8 cellular contexts compared by ENCODE assay signal in genomic region chr21:33490991-33491372, GRCh38. TPM values are rescaled to one million over a fixed set of nuclear protein-coding genes. Genes with fewer than 3 reads are reported as not detected.
DNase-seq lines count a peak whose midpoint lies in the region; ATAC-seq and TF ChIP-seq lines count a peak whose summit lies in the region.

No MANE protein-coding gene starts in this region.

- no peaks in the 10 kb centered on the region for H3K9me2 ChIP-seq in PC-9 (ENCODE audit: insufficient read depth)

- no peak for ATAC-seq in naive thymus-derived CD4-positive, alpha-beta T cell
- no peak for ATAC-seq in GM21529 (IDR thresholded peaks at IDR 0.05; ENCODE audit: unreplicated experiment)

- H3K27ac ChIP-seq in PC-9 (no peak overlapping the region), ectodermal cell (ENCODE audit: insufficient read depth, low read depth, low read length, poor library complexity, severe bottlenecking) (no peak overlapping the region)
- H3K27ac ChIP-seq in naive thymus-derived CD4-positive, alpha-beta T cell (ENCODE audit: low read depth, low read length), result peak overlapping the region; percentile 74

- H3K27ac Mint-ChIP-seq in naive thymus-derived CD4-positive, alpha-beta T cell, result peak overlapping the region; percentile 73 to 93 (median 90)

- TF ChIP-seq CTCF in GM20000 (IDR thresholded peaks at IDR 0.05; ENCODE audit: extremely low read depth, missing control alignments), result no peak
- no peak for TF ChIP-seq CTCF in PC-9 (conservative IDR thresholded peaks at IDR 0.05)

- intact Hi-C loops in PC-9 (cut with micrococcal nuclease; ENCODE audit: unreplicated experiment), result loop anchor here (5.0 kb wide), 1 partner anchor 51 kb away; the partner anchor contains the start of genes GART and SON
- intact Hi-C loops in naive thymus-derived CD4-positive, alpha-beta T cell (cut with micrococcal nuclease), result loop anchor here (1.0 to 5.0 kb wide), 8 partner anchors 11 to 879 kb away; partner anchors contain the start of genes CRYZL1 (in 2 of the 2), GART (in 2 of the 2), CFAP298 (in 1 of the 2) and DONSON (in 1 of the 2)

- H3K4me2 ChIP-seq in PC-9, result peak overlapping the region; percentile 80

- H3K4me3 ChIP-seq in PC-9 (peak overlapping the region; percentile 63), ectodermal cell (ENCODE audit: insufficient read depth, low read depth, low read length) (peak overlapping the region; percentile 81)
- H3K4me3 ChIP-seq in naive thymus-derived CD4-positive, alpha-beta T cell (ENCODE audit: low read length), result peak overlapping the region; percentile 93

- H3F3A ChIP-seq in PC-9 (ENCODE audit: insufficient read depth, low read depth), result no peaks in the 10 kb centered on the region; the same call in 1 of the 2 replicates

- H3K27me3 ChIP-seq in PC-9 (ENCODE audit: insufficient read depth, low read depth), result no peaks in the 10 kb centered on the region
- no peaks in the 10 kb centered on the region for H3K27me3 ChIP-seq in ectodermal cell (ENCODE audit: control insufficient read depth, insufficient read depth, low read length, poor library complexity, severe bottlenecking)
- no peaks in the 10 kb centered on the region for H3K27me3 ChIP-seq in naive thymus-derived CD4-positive, alpha-beta T cell (ENCODE audit: control insufficient read depth in 2 of 2, insufficient read depth in 2 of 2, low read length in 2 of 2)

- peak overlapping the region; percentile 83 for H2AFZ ChIP-seq in PC-9

- no peaks in the 10 kb centered on the region for H4K20me1 ChIP-seq in PC-9 (ENCODE audit: insufficient read depth)

- H3K9me3 Mint-ChIP-seq in naive thymus-derived CD4-positive, alpha-beta T cell, result peaks cover 0 to 5% (median 0%) of the 10 kb centered on the region in 11 donors

- TSS peak; percentile 57 for BruUV-seq in PC-9 (replicated peaks; lab: Mats Ljungman, UMichigan)

- CTCF ChIA-PET in PC-9 (lab: Charles Lee), result interaction anchor here (0.6 to 0.9 kb wide), 3 partner anchors 11 to 843 kb away, joined by 3 to 6 read pairs (median 6); partner anchors contain the start of gene TMEM50B
- CTCF ChIA-PET in naive thymus-derived CD4-positive, alpha-beta T cell (lab: Charles Lee), result interaction anchor here (0.6 to 2.1 kb wide), 3 partner anchors 11 to 54 kb away, joined by 3 to 17 read pairs (median 3); partner anchors contain the start of gene TMEM50B

- WGBS in ectodermal cell, 2 experiments, result 34 to 36% methylated on average over 12 of the region's 12 CpGs

- POLR2A ChIA-PET in PC-9 (lab: Charles Lee; ENCODE audit: unreplicated experiment), result interaction anchor here (0.5 to 1.6 kb wide), 3 partner anchors 9 to 17 kb away, joined by 3 to 22 read pairs (median 5); partner anchors contain the start of gene TMEM50B
- POLR2A ChIA-PET in naive thymus-derived CD4-positive, alpha-beta T cell (lab: Charles Lee), result interaction anchor here (0.8 to 4.3 kb wide), 10 partner anchors 10 to 763 kb away, joined by 3 to 98 read pairs (median 4); partner anchors contain the start of genes DONSON, GART, PAXBP1 and SON

- H3K36me3 ChIP-seq in PC-9 (ENCODE audit: low read depth) (no peaks in the 10 kb centered on the region), ectodermal cell (ENCODE audit: control insufficient read depth, insufficient read depth, low read length) (no peaks in the 10 kb centered on the region)
- H3K36me3 ChIP-seq in naive thymus-derived CD4-positive, alpha-beta T cell (ENCODE audit: control insufficient read depth in 2 of 3, insufficient read depth in 3 of 3, low read length in 3 of 3), result peaks cover 0 to 3% (median 0%) of the 10 kb centered on the region in 3 experiments

- peak overlapping the region; percentile 86 to 97 (median 92) for H3K4me3 Mint-ChIP-seq in naive thymus-derived CD4-positive, alpha-beta T cell

- no peaks in the 10 kb centered on the region for H3K4me1 ChIP-seq in PC-9 (replicated peaks; ENCODE audit: insufficient read depth)
- H3K4me1 ChIP-seq in ectodermal cell (ENCODE audit: control insufficient read depth, insufficient read depth, low read length), result no peaks in the 10 kb centered on the region
- peaks cover 0 to 5% of the 10 kb centered on the region in 2 donors for H3K4me1 ChIP-seq in naive thymus-derived CD4-positive, alpha-beta T cell (ENCODE audit: control insufficient read depth in 2 of 2, insufficient read depth in 2 of 2, low read length in 2 of 2)

- peaks cover 0 to 5% (median 0%) of the 10 kb centered on the region in 5 donors for H3K36me3 Mint-ChIP-seq in naive thymus-derived CD4-positive, alpha-beta T cell

- H3K9me3 ChIP-seq in PC-9 (ENCODE audit: insufficient read depth, low read depth), result no peaks in the 10 kb centered on the region
- H3K9me3 ChIP-seq in ectodermal cell (ENCODE audit: control insufficient read depth, low read length), result no peaks in the 10 kb centered on the region
- no peaks in the 10 kb centered on the region for H3K9me3 ChIP-seq in naive thymus-derived CD4-positive, alpha-beta T cell (ENCODE audit: control insufficient read depth in 2 of 3, low read length in 3 of 3)

- H3K4me1 Mint-ChIP-seq in naive thymus-derived CD4-positive, alpha-beta T cell, result peaks cover 5 to 14% (median 12%) of the 10 kb centered on the region in 7 donors

- peaks cover 0 to 12% (median 0%) of the 10 kb centered on the region in 5 donors for H3K27me3 Mint-ChIP-seq in naive thymus-derived CD4-positive, alpha-beta T cell

- DNase-seq in GM20000 (ENCODE audit: low spot score), result peak; percentile 18
- no peak for DNase-seq in PC-9
- no peak for DNase-seq in naive thymus-derived CD4-positive, alpha-beta T cell
- DNase-seq in HK-2 (ENCODE audit: unreplicated experiment), result no peak
- DNase-seq in activated CD8-positive, alpha-beta memory T cell treated with anti-CD3 and anti-CD28 coated beads, Interleukin-2, amount 50 U/mL, for 48 hours, result no peak
- DNase-seq in T1000 (lab: John Stamatoyannopoulos, UW), result no peak

- no peaks in the 10 kb centered on the region for H3K79me2 ChIP-seq in PC-9 (ENCODE audit: low read depth)

RNA-seq across cellular contexts. Expression of gene DNAJC28, which starts 0.5 kb away (rescaled TPM):
- 1.1 and 1.3 TPM in 2 replicates for total RNA-seq in PC-9 (2021)
- 5.8 TPM for polyA plus RNA-seq in ectodermal cell (2013, experiment 1 of 4)
- 6.0 TPM for polyA plus RNA-seq in ectodermal cell (2013, experiment 2 of 4)
- 5.4 TPM for polyA plus RNA-seq in ectodermal cell (2013, experiment 3 of 4)
- 4.8 TPM for polyA plus RNA-seq in ectodermal cell (2013, experiment 4 of 4)
- total RNA-seq in naive thymus-derived CD4-positive, alpha-beta T cell, result 1 to 10 TPM in 1 of 5 experiments, under 1 TPM in 3, not detected in 1; 0.27 to 1.5 (median 0.61) TPM
- under 1 TPM; 0.54 to 0.92 TPM for polyA plus RNA-seq in naive thymus-derived CD4-positive, alpha-beta T cell

RNA-seq across cellular contexts. Expression of gene TMEM50B, which starts 11.2 kb away (rescaled TPM):
- total RNA-seq in PC-9 (2021), result 11.7 and 14.2 TPM in 2 replicates
- 19.5 TPM for polyA plus RNA-seq in ectodermal cell (2013, experiment 1 of 4)
- 19.7 TPM for polyA plus RNA-seq in ectodermal cell (2013, experiment 2 of 4)
- polyA plus RNA-seq in ectodermal cell (2013, experiment 3 of 4), result 23.3 TPM
- 23.9 TPM for polyA plus RNA-seq in ectodermal cell (2013, experiment 4 of 4)
- 100 to 1,000 TPM in 2 of 5 experiments, 10 to 100 TPM in 3; 38.3 to 108 (median 61.7) TPM for total RNA-seq in naive thymus-derived CD4-positive, alpha-beta T cell
- 10 to 100 TPM; 37.0 to 46.5 TPM for polyA plus RNA-seq in naive thymus-derived CD4-positive, alpha-beta T cell

RNA-seq across cellular contexts. Expression of gene GART, which starts 50.9 kb away (rescaled TPM):
- 105 and 121 TPM in 2 replicates for total RNA-seq in PC-9 (2021)
- polyA plus RNA-seq in ectodermal cell (2013, experiment 1 of 4), result 110 TPM
- 105 TPM for polyA plus RNA-seq in ectodermal cell (2013, experiment 2 of 4)
- polyA plus RNA-seq in ectodermal cell (2013, experiment 3 of 4), result 73.8 TPM
- polyA plus RNA-seq in ectodermal cell (2013, experiment 4 of 4), result 77.6 TPM
- 10 to 100 TPM; 38.3 to 98.8 (median 71.9) TPM for total RNA-seq in naive thymus-derived CD4-positive, alpha-beta T cell
- polyA plus RNA-seq in naive thymus-derived CD4-positive, alpha-beta T cell, result 10 to 100 TPM; 37.3 to 56.4 TPM

RNA-seq across cellular contexts. Expression of gene SON, which starts 51.9 kb away (rescaled TPM):
- total RNA-seq in PC-9 (2021), result 131 and 158 TPM in 2 replicates
- 200 TPM for polyA plus RNA-seq in ectodermal cell (2013, experiment 1 of 4)
- polyA plus RNA-seq in ectodermal cell (2013, experiment 2 of 4), result 246 TPM
- 180 TPM for polyA plus RNA-seq in ectodermal cell (2013, experiment 3 of 4)
- 208 TPM for polyA plus RNA-seq in ectodermal cell (2013, experiment 4 of 4)
- 100 to 1,000 TPM; 337 to 497 (median 431) TPM for total RNA-seq in naive thymus-derived CD4-positive, alpha-beta T cell
- 100 to 1,000 TPM; 481 to 546 TPM for polyA plus RNA-seq in naive thymus-derived CD4-positive, alpha-beta T cell
